ENCODE assay signal across 8 cellular contexts in the genomic region with DNA sequence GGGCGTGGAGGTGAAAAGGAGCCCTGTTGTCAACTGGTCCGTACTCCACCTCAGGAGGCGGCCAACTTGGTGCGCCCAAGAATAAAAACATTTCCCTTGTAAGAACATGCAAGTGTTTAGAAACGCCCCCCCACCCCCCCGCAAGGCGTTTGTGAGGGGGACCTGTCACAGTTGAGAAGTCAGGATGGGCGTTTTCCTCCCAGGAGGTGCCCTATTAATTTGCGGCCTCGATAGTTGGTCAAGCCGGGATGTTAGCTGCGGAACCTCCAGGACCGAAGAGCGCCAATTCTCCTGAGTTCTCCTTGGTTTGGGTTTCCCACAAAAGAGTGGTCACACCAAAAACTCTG. TPM values are rescaled to one million over a fixed set of nuclear protein-coding genes. Genes with fewer than 3 reads are reported as not detected.
DNase-seq lines count a peak whose midpoint lies in the region; ATAC-seq and TF ChIP-seq lines count a peak whose summit lies in the region.

No MANE protein-coding gene starts in this region.

- H3K36me3 ChIP-seq in endocrine pancreas (ENCODE audit: control insufficient read depth, insufficient read depth, low read length) (no peaks in the 10 kb centered on the region), thymus (ENCODE audit: control insufficient read depth, insufficient read depth) (no peaks in the 10 kb centered on the region)

- peak; percentile 3 for ATAC-seq in GM19372 (IDR thresholded peaks at IDR 0.05; ENCODE audit: low read depth, unreplicated experiment)
- ATAC-seq in HG03342 (IDR thresholded peaks at IDR 0.05; ENCODE audit: unreplicated experiment) = peak; percentile 13

- peaks cover 22% of the 10 kb centered on the region for H3K36me3 Mint-ChIP-seq in activated CD4-positive, alpha-beta T cell treated with anti-CD3 and anti-CD28 coated beads, Interleukin-2, amount 10 ng/mL, durations not matched to agents 7 days and 5 days (ENCODE audit: low read depth)
- H3K36me3 Mint-ChIP-seq in nephron (ENCODE audit: low read depth) = peaks cover 9% of the 10 kb centered on the region

- H3K27me3 ChIP-seq in endocrine pancreas (ENCODE audit: control insufficient read depth, insufficient read depth, low read length) (no peaks in the 10 kb centered on the region), thymus (ENCODE audit: control insufficient read depth, insufficient read depth) (no peaks in the 10 kb centered on the region)

- TF ChIP-seq CTCF in nephron (IDR thresholded peaks at IDR 0.05; ENCODE audit: unreplicated experiment in 3 of 3) = no peak

- H3K9me3 Mint-ChIP-seq in activated CD4-positive, alpha-beta T cell treated with anti-CD3 and anti-CD28 coated beads, Interleukin-2, amount 10 ng/mL, durations not matched to agents 7 days and 5 days = peaks cover 2% of the 10 kb centered on the region
- no peaks in the 10 kb centered on the region for H3K9me3 Mint-ChIP-seq in nephron

- peak overlapping the region; percentile 98 for H3K9ac ChIP-seq in endocrine pancreas (ENCODE audit: control insufficient read depth, insufficient read depth, low read length)

- H3K4me1 ChIP-seq in endocrine pancreas (ENCODE audit: control insufficient read depth, insufficient read depth, low read length) (peaks cover 16% of the 10 kb centered on the region), thymus (ENCODE audit: control insufficient read depth, insufficient read depth, low read length) (no peaks in the 10 kb centered on the region)

- H3K9me3 ChIP-seq in endocrine pancreas (ENCODE audit: control insufficient read depth, low read length) (no peaks in the 10 kb centered on the region), thymus (ENCODE audit: control insufficient read depth) (no peaks in the 10 kb centered on the region)

- CTCF ChIA-PET in activated CD4-positive, alpha-beta T cell treated with anti-CD3 and anti-CD28 coated beads, Interleukin-2, amount 10 ng/mL, durations not matched to agents 7 days and 5 days (lab: Charles Lee) = interaction anchor here (0.5 to 2.4 kb wide), 9 partner anchors 8 to 222 kb away, joined by 3 to 10 read pairs (median 4); a partner anchor contains a TSS

- H3K4me3 Mint-ChIP-seq in activated CD4-positive, alpha-beta T cell treated with anti-CD3 and anti-CD28 coated beads, Interleukin-2, amount 10 ng/mL, durations not matched to agents 7 days and 5 days = peak overlapping the region; percentile 98
- peak overlapping the region; percentile 96 to 100 (median 100) for H3K4me3 Mint-ChIP-seq in nephron

- H3K27ac ChIP-seq in thymus (ENCODE audit: low read depth) = peak overlapping the region; percentile 95

- peaks cover 47% of the 10 kb centered on the region for H3K4me1 Mint-ChIP-seq in activated CD4-positive, alpha-beta T cell treated with anti-CD3 and anti-CD28 coated beads, Interleukin-2, amount 10 ng/mL, durations not matched to agents 7 days and 5 days
- peaks cover 14% of the 10 kb centered on the region for H3K4me1 Mint-ChIP-seq in nephron

- under 1% methylated on average over 14 of the region's 14 CpGs for WGBS in thymus

- POLR2A ChIA-PET in activated CD4-positive, alpha-beta T cell treated with anti-CD3 and anti-CD28 coated beads, Interleukin-2, amount 10 ng/mL, durations not matched to agents 7 days and 5 days (lab: Charles Lee) = interaction anchor here (1.4 to 4.6 kb wide), 2 partner anchors 36 to 38 kb away, joined by 6 to 59 read pairs; a partner anchor contains a TSS

- peak; percentile 67 for DNase-seq in activated CD4-positive, alpha-beta T cell treated with anti-CD3 and anti-CD28 coated beads, Interleukin-2, amount 10 ng/mL, durations not matched to agents 7 days and 5 days
- DNase-seq in amniotic stem cell (lab: John Stamatoyannopoulos, UW) = no peak
- no peak for DNase-seq in GOT3 (lab: John Stamatoyannopoulos, UW)

- peak overlapping the region; percentile 99 for H3K27ac Mint-ChIP-seq in activated CD4-positive, alpha-beta T cell treated with anti-CD3 and anti-CD28 coated beads, Interleukin-2, amount 10 ng/mL, durations not matched to agents 7 days and 5 days
- H3K27ac Mint-ChIP-seq in nephron = peak overlapping the region; percentile 91 to 99 (median 98)

- no peaks in the 10 kb centered on the region for H3K27me3 Mint-ChIP-seq in activated CD4-positive, alpha-beta T cell treated with anti-CD3 and anti-CD28 coated beads, Interleukin-2, amount 10 ng/mL, durations not matched to agents 7 days and 5 days
- H3K27me3 Mint-ChIP-seq in nephron (ENCODE audit: low read depth) = no peaks in the 10 kb centered on the region

- H3K4me3 ChIP-seq in endocrine pancreas (ENCODE audit: control insufficient read depth, insufficient read depth, low read length) (peak overlapping the region; percentile 96), thymus (ENCODE audit: low read length) (peak overlapping the region; percentile 90)

RNA-seq across cellular contexts. Expression of a gene that starts 0.7 kb away (rescaled TPM):
- total RNA-seq in activated CD4-positive, alpha-beta T cell treated with anti-CD3 and anti-CD28 coated beads, Interleukin-2, amount 10 ng/mL, durations not matched to agents 7 days and 5 days = 10 to 100 TPM; 15.2 to 22.0 TPM
- polyA plus RNA-seq in thymus = 15.5 TPM

RNA-seq across cellular contexts. Expression of a gene that starts 28.8 kb away (rescaled TPM):
- total RNA-seq in activated CD4-positive, alpha-beta T cell treated with anti-CD3 and anti-CD28 coated beads, Interleukin-2, amount 10 ng/mL, durations not matched to agents 7 days and 5 days = not detected
- polyA plus RNA-seq in thymus = 0.39 TPM

RNA-seq across cellular contexts. Expression of a gene that starts 35.9 kb away (rescaled TPM):
- total RNA-seq in activated CD4-positive, alpha-beta T cell treated with anti-CD3 and anti-CD28 coated beads, Interleukin-2, amount 10 ng/mL, durations not matched to agents 7 days and 5 days = 1,000 to 10,000 TPM in 1 of 2 experiments, 100 to 1,000 TPM in 1; 975 to 1,039 TPM
- 475 TPM for polyA plus RNA-seq in thymus
